8 cellular contexts compared by ENCODE assay signal in genomic region chr7:100894860-100895700, GRCh38. TPM values are rescaled to one million over a fixed set of nuclear protein-coding genes. Genes with fewer than 3 reads are reported as not detected.
DNase-seq lines count a peak whose midpoint lies in the region; ATAC-seq and TF ChIP-seq lines count a peak whose summit lies in the region.

No MANE protein-coding gene starts in this region.

- H3K4me3 Mint-ChIP-seq in T-cell = peak overlapping the region in 2 of 3 donors; percentile 17 to 77

- H3K27me3 Mint-ChIP-seq in T-cell = peaks cover 31 to 55% of the 10 kb centered on the region in 2 donors

- CTCF ChIA-PET in T-cell (lab: Charles Lee) = interaction anchor here in 1 of 2 donors (0.7 kb wide), 1 partner anchor 18 kb away, joined by 3 read pairs; no protein-coding TSS in a partner anchor

- peaks cover 10 to 27% (median 15%) of the 10 kb centered on the region in 3 donors for H3K4me1 Mint-ChIP-seq in T-cell

- ATAC-seq in Right ventricle myocardium inferior (no peak), T-cell (replicated peaks in 1 of 4) (peak; percentile 24 to 31 (median 26)), HG03108 (IDR thresholded peaks at IDR 0.05; ENCODE audit: unreplicated experiment) (no peak)

- DNase-seq in Right ventricle myocardium inferior (ENCODE audit: missing footprints) = peak; percentile 86
- DNase-seq in cardiac septum (ENCODE audit: low spot score) = no peak
- peak in 23 of 34 experiments; percentile 23 to 66 (median 45) for DNase-seq in T-cell
- DNase-seq in cardiac fibroblast (ENCODE audit: low read depth in 2 of 2) = no peak
- peak; percentile 87 for DNase-seq in left kidney (ENCODE audit: low read depth, low spot score)
- peak; percentile 46 for DNase-seq in stimulated activated CD8-positive, alpha-beta memory T cell treated with anti-CD3 and anti-CD28 coated beads, Interleukin-4, amount 100 ng/mL, for 24 hours (ENCODE audit: low read depth)
- DNase-seq in hippocampal formation (lab: John Stamatoyannopoulos, UW) = no peak

- H3K4me3 ChIP-seq in cardiac fibroblast (replicated peaks in 1 of 2; ENCODE audit: low read depth in 2 of 2, low read length in 2 of 2) = peak overlapping the region; percentile 40 to 44

- H3K27ac Mint-ChIP-seq in T-cell = no peak overlapping the region

- peak; percentile 82 for TF ChIP-seq CTCF in cardiac fibroblast (IDR thresholded peaks at IDR 0.05; ENCODE audit: low read depth, low read length)

- H3K9me3 Mint-ChIP-seq in T-cell = no peaks in the 10 kb centered on the region

- H3K36me3 Mint-ChIP-seq in T-cell = no peaks in the 10 kb centered on the region

- POLR2A ChIA-PET in T-cell (lab: Charles Lee) = no interaction called here

- intact Hi-C loops in Right ventricle myocardium inferior (cut with DNase I) (loop anchor here (5.0 kb wide), 1 partner anchor 182 kb away; no protein-coding TSS in a partner anchor), cardiac septum (cut with DNase I) (loop anchor here (5.0 to 10.0 kb wide), 2 partner anchors 182 to 270 kb away; partner anchors contain the start of gene VGF)

RNA-seq across cellular contexts. Expression of gene ACHE, which starts 0.6 kb away (rescaled TPM):
- total RNA-seq in Right ventricle myocardium inferior (0.73 TPM), cardiac septum (2.1 TPM), T-cell (under 1 TPM; 0.13 to 0.84 (median 0.44) TPM)

RNA-seq across cellular contexts. Expression of gene UFSP1, which starts 5.6 kb away (rescaled TPM):
- 1.9 TPM for total RNA-seq in Right ventricle myocardium inferior
- total RNA-seq in cardiac septum = 2.1 TPM
- 1 to 10 TPM in 4 of 5 donors, under 1 TPM in 1; 0.50 to 9.0 (median 6.2) TPM for total RNA-seq in T-cell

RNA-seq across cellular contexts. Expression of gene SRRT, which starts 20.2 kb away (rescaled TPM):
- total RNA-seq in Right ventricle myocardium inferior = 70.5 TPM
- total RNA-seq in cardiac septum = 62.9 TPM
- 100 to 1,000 TPM; 224 to 308 (median 243) TPM for total RNA-seq in T-cell

RNA-seq across cellular contexts. Expression of gene TRIP6, which starts 27.9 kb away (rescaled TPM):
- total RNA-seq in Right ventricle myocardium inferior = 15.5 TPM
- total RNA-seq in cardiac septum = 24.4 TPM
- 10 to 100 TPM in 2 of 5 donors, 1 to 10 TPM in 3; 5.6 to 14.6 (median 8.8) TPM for total RNA-seq in T-cell

RNA-seq across cellular contexts. Expression of gene SLC12A9, which starts 42.6 kb away (rescaled TPM):
- total RNA-seq in Right ventricle myocardium inferior (10.2 TPM), cardiac septum (6.9 TPM), T-cell (10 to 100 TPM; 49.9 to 72.6 (median 70.2) TPM)

Comparison
In these comparisons a context has a peak if more than half of its experiments do, and no peak if none do; other contexts are left out.
1. DNase-seq: peak in Right ventricle myocardium inferior (single experiment), T-cell (23 of 34), left kidney (single experiment) and stimulated activated CD8-positive, alpha-beta memory T cell treated with anti-CD3 and anti-CD28 coated beads, Interleukin-4, amount 100 ng/mL, for 24 hours (single experiment); none in cardiac septum (single experiment), cardiac fibroblast (0 of 2) and hippocampal formation (0 of 2).
2. ATAC-seq: peak in T-cell (4 of 4); none in Right ventricle myocardium inferior (single experiment) and HG03108 (single experiment).